ENCODE assay signal across 1 cellular context in genomic region chr11:46892109-46892508, GRCh38.
TF ChIP-seq lines count a peak whose summit lies in the region.

No MANE protein-coding gene starts in this region.

TF ChIP-seq in K562, 482 proteins besides CTCF, POLR2A, EP300 and RAD21:
- peak; percentile 91 for TF ChIP-seq DACH1 (IDR thresholded peaks at IDR 0.05; ENCODE audit: partially characterized antibody)
- no peak for TF ChIP-seq HSF4 (CRISPR knock-in tag; IDR thresholded peaks at IDR 0.05; ENCODE audit: borderline replicate concordance)
- TF ChIP-seq NUFIP1 (IDR thresholded peaks at IDR 0.05; ENCODE audit: partially characterized antibody) = no peak
- TF ChIP-seq NEUROD1 (IDR thresholded peaks at IDR 0.05; ENCODE audit: borderline replicate concordance, low read depth, low read length, partially characterized antibody) = no peak
